ENCODE assay signal across 19 cellular contexts in genomic region chr7:96921231-96921630, GRCh38.
DNase-seq lines count a peak whose midpoint lies in the region; ATAC-seq and TF ChIP-seq lines count a peak whose summit lies in the region.
"Had no signal": no experiment of that assay in that cellular context is flagged by ENCODE, and none has a peak within 500 bp of the region (broad histone marks: within the 10 kb centered on the region; RNA-seq: fewer than 3 reads in every experiment).

No MANE protein-coding gene starts in this region.

- no peak overlapping the region for H3K27ac ChIP-seq in breast epithelium
- H3K27ac ChIP-seq in upper lobe of right lung, result no peak overlapping the region
- H3K27ac ChIP-seq: C4-2B, GM23248, KMS-11 had no signal

- ATAC-seq in esophagus mucosa (peak; percentile 98), upper lobe of right lung (peak; percentile 24), GM21515 (IDR thresholded peaks at IDR 0.05; ENCODE audit: unreplicated experiment) (no peak)
- ATAC-seq: HepG2 had no signal

- peaks cover 6% of the 10 kb centered on the region for H3K4me1 Mint-ChIP-seq in MCF 10A (ENCODE audit: insufficient read depth, unreplicated experiment)

- BruUV-seq in MCF 10A (replicated peaks; lab: Mats Ljungman, UMichigan), result no TSS peak

- no peak overlapping the region for H3K27ac Mint-ChIP-seq in MCF 10A (ENCODE audit: low read depth, unreplicated experiment)

- H3K27me3 ChIP-seq in breast epithelium (peaks cover 0 to 10% of the 10 kb centered on the region in 2 donors), upper lobe of right lung (no peaks in the 10 kb centered on the region)

- CTCF ChIA-PET in MCF 10A (lab: Yijun Ruan, JAX), result interaction anchor here (0.6 kb wide), 1 partner anchor 229 kb away, joined by 5 read pairs; no protein-coding TSS in a partner anchor

- H3K4me3 Mint-ChIP-seq in MCF 10A (ENCODE audit: unreplicated experiment), result no peak overlapping the region

- DNase-seq in MCF 10A (ENCODE audit: unreplicated experiment) (peak; percentile 18), breast epithelium (ENCODE audit: low spot score in 2 of 2) (no peak), NCI-H748 treated with DMSO at 0.1 percent for 48 hours (lab: John Stamatoyannopoulos, UW) (peak; percentile 31), upper lobe of right lung (no peak), cortex of kidney (lab: John Stamatoyannopoulos, UW) (no peak)
- DNase-seq in activated effector memory CD4-positive, alpha-beta T cell treated with anti-CD3 and anti-CD28 coated beads, Interleukin-2, amount 50 U/mL, for 16 hours, result no peak
- DNase-seq: Caco-2, DND-41, GDM1, GM23248, MM.1S, NCI-H1417 treated with DMSO at 0.1 percent for 48 hours, NCI-H2081 treated with DMSO at 0.1 percent for 48 hours, NCI-H446 treated with DMSO at 0.1 percent for 48 hours had no signal

- no peaks in the 10 kb centered on the region for H3K9me3 ChIP-seq in breast epithelium
- H3K9me3 ChIP-seq in upper lobe of right lung, result no peaks in the 10 kb centered on the region
- H3K9me3 ChIP-seq: Caco-2 had no signal

- H3K36me3 Mint-ChIP-seq in MCF 10A (ENCODE audit: insufficient read depth, unreplicated experiment), result no peaks in the 10 kb centered on the region

- TF ChIP-seq CTCF in MCF 10A (IDR thresholded peaks at IDR 0.05; ENCODE audit: unreplicated experiment) (no peak), breast epithelium (IDR thresholded peaks at IDR 0.05) (no peak), upper lobe of right lung (IDR thresholded peaks at IDR 0.05) (no peak)

- intact Hi-C loops in MCF 10A (cut with micrococcal nuclease), result no loop called here
- intact Hi-C loops in breast epithelium (cut with DNase I; ENCODE audit: low total_unique reads), result no loop called here
- intact Hi-C loops in upper lobe of right lung (cut with DNase I), result no loop called here

- POLR2A ChIA-PET in MCF 10A (lab: Yijun Ruan, JAX), result interaction anchor here (1.5 kb wide), 2 partner anchors 28 to 31 kb away, joined by 4 to 5 read pairs; no protein-coding TSS in a partner anchor

- no peaks in the 10 kb centered on the region for H3K36me3 ChIP-seq in breast epithelium
- H3K36me3 ChIP-seq in upper lobe of right lung, result no peaks in the 10 kb centered on the region

- H3K9me3 Mint-ChIP-seq in MCF 10A (ENCODE audit: unreplicated experiment), result peaks cover 7% of the 10 kb centered on the region

- no peak for TF ChIP-seq POLR2A in breast epithelium (IDR thresholded peaks at IDR 0.05)

- H3K27me3 Mint-ChIP-seq in MCF 10A (ENCODE audit: insufficient read depth, unreplicated experiment), result peaks cover 58% of the 10 kb centered on the region

- H3K4me3 ChIP-seq in breast epithelium (no peak overlapping the region), upper lobe of right lung (no peak overlapping the region)
- H3K4me3 ChIP-seq: GM23248 had no signal

- H3K4me1 ChIP-seq in breast epithelium (no peaks in the 10 kb centered on the region), upper lobe of right lung (no peaks in the 10 kb centered on the region)

Comparison
In these comparisons a context has a peak if more than half of its experiments do, and no peak if none do; other contexts are left out.
1. DNase-seq: peak in MCF 10A (single experiment) and NCI-H748 treated with DMSO at 0.1 percent for 48 hours (single experiment); none in breast epithelium (0 of 2), upper lobe of right lung (single experiment), cortex of kidney (single experiment) and activated effector memory CD4-positive, alpha-beta T cell treated with anti-CD3 and anti-CD28 coated beads, Interleukin-2, amount 50 U/mL, for 16 hours (single experiment).